Comparison of ENCODE assay signal across 9 cellular contexts in the genomic region with DNA sequence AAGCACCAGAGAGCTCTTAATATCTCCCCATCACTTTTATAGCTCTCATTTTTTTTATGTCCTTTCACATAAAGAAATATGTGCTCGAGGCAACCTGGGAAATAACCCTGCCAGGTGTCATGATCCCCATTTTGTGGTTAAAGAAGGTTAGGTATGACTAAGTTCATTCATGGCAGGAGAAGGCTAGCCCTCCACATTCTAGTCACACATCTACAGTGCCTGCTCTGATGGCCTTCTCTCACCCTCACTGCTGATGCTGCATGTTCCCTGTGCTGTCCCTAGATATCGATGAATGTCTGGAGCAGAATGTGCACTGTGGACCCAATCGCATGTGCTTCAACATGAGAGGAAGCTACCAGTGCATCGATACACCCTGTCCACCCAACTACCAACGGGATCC.
DNase-seq lines count a peak whose midpoint lies in the region; ATAC-seq, FAIRE-seq and TF ChIP-seq lines count a peak whose summit lies in the region.
"Had no signal": no experiment of that assay in that cellular context is flagged by ENCODE, and none has a peak within 500 bp of the region (broad histone marks: within the 10 kb centered on the region; RNA-seq: fewer than 3 reads in every experiment).

No MANE protein-coding gene starts in this region.

- H3K27me3 ChIP-seq in smooth muscle cell (ENCODE audit: low read depth) (no peaks in the 10 kb centered on the region), neural progenitor cell (no peaks in the 10 kb centered on the region), HepG2 (ENCODE audit: control insufficient read depth in 1 of 2, insufficient read depth in 2 of 2, low read length in 2 of 2) (no peaks in the 10 kb centered on the region)

- DNase-seq in T-helper 1 cell = no peak
- peak; percentile 61 for DNase-seq in RWPE1 (ENCODE audit: low spot score)
- DNase-seq in smooth muscle cell (lab: John Stamatoyannopoulos, UW; ENCODE audit: unreplicated experiment) = no peak
- no peak for DNase-seq in neural progenitor cell (ENCODE audit: low spot score)
- DNase-seq in HepG2 (ENCODE audit: low spot score) = no peak
- DNase-seq in NCI-H510A (lab: John Stamatoyannopoulos, UW) = no peak

- TF ChIP-seq CTCF in RWPE1 (conservative IDR thresholded peaks at IDR 0.05; ENCODE audit: low read depth) = no peak
- TF ChIP-seq CTCF in smooth muscle cell (IDR thresholded peaks at IDR 0.05; ENCODE audit: borderline replicate concordance, insufficient read depth, poor library complexity, severe bottlenecking) = no peak
- TF ChIP-seq CTCF in neural progenitor cell (IDR thresholded peaks at IDR 0.05) = no peak
- no peak for TF ChIP-seq CTCF in HepG2 (CRISPR knock-in tag; IDR thresholded peaks at IDR 0.05)

- in situ Hi-C loops in HepG2 (cut with HindIII; ENCODE audit: extremely low pct_ligation_motif_present, low pct_unique_long_range_greater_than_20kb) = no loop called here

- no peak for TF ChIP-seq POLR2A in HepG2 (IDR thresholded peaks at IDR 0.05; ENCODE audit: insufficient read depth in 1 of 2, low read depth in 2 of 2, low read length in 2 of 2)

- H3K9me3 Mint-ChIP-seq in T-helper 1 cell treated with Interleukin-12 subunit alpha and Interleukin-12 subunit beta and Interleukin-4 antibody, amounts not matched to agents 30 μg/mL and 1 μg/mL, for 36 hours = no peaks in the 10 kb centered on the region
- H3K9me3 Mint-ChIP-seq in neural progenitor cell = no peaks in the 10 kb centered on the region

- H3K36me3 ChIP-seq in smooth muscle cell (ENCODE audit: low read depth) (no peaks in the 10 kb centered on the region), neural progenitor cell (no peaks in the 10 kb centered on the region), HepG2 (replicated peaks in 1 of 2; ENCODE audit: control insufficient read depth in 1 of 2, insufficient read depth in 2 of 2, low read length in 2 of 2) (no peaks in the 10 kb centered on the region)

- H3K9ac ChIP-seq in smooth muscle cell (ENCODE audit: low read depth) (peak overlapping the region; percentile 89), neural progenitor cell (no peak overlapping the region), HepG2 (ENCODE audit: insufficient read depth, low read depth, low read length) (no peak overlapping the region)

- H3K27ac Mint-ChIP-seq in T-helper 1 cell treated with Interleukin-12 subunit alpha and Interleukin-12 subunit beta and Interleukin-4 antibody, amounts not matched to agents 30 μg/mL and 1 μg/mL, for 36 hours = peak overlapping the region; percentile 16
- H3K27ac Mint-ChIP-seq in neural progenitor cell = no peak overlapping the region

- CTCF ChIA-PET in RWPE1 (lab: Yijun Ruan, JAX) = interaction anchor here (0.6 kb wide), 1 partner anchor 1096 kb away, joined by 3 read pairs; no protein-coding TSS in a partner anchor
- CTCF ChIA-PET in HepG2 (lab: Yijun Ruan, JAX; ENCODE audit: low intra/inter-chr PET ratio, low total read pairs) = no interaction called here

- peak overlapping the region; percentile 33 for H3K4me2 ChIP-seq in smooth muscle cell
- H3K4me2 ChIP-seq in neural progenitor cell = no peak overlapping the region
- H3K4me2 ChIP-seq in HepG2 (ENCODE audit: low read depth, low read length) = no peak overlapping the region

- no peak for FAIRE-seq in HepG2 (lab: Jason Lieb, UNC)

- H2AFZ ChIP-seq in smooth muscle cell (ENCODE audit: low read depth) = no peak overlapping the region
- no peak overlapping the region for H2AFZ ChIP-seq in neural progenitor cell (replicated peaks)
- H2AFZ ChIP-seq in HepG2 (ENCODE audit: low read length) = no peak overlapping the region

- H3F3A ChIP-seq in smooth muscle cell (ENCODE audit: low read depth) (peaks cover 24% of the 10 kb centered on the region), neural progenitor cell (ENCODE audit: low read depth) (no peaks in the 10 kb centered on the region)

- H4K20me1 ChIP-seq in smooth muscle cell (ENCODE audit: low read depth) (no peaks in the 10 kb centered on the region), neural progenitor cell (ENCODE audit: low read depth) (no peaks in the 10 kb centered on the region), HepG2 (ENCODE audit: insufficient read depth, low read length) (no peaks in the 10 kb centered on the region)

- peaks cover 7% of the 10 kb centered on the region for H3K27me3 Mint-ChIP-seq in T-helper 1 cell treated with Interleukin-12 subunit alpha and Interleukin-12 subunit beta and Interleukin-4 antibody, amounts not matched to agents 30 μg/mL and 1 μg/mL, for 36 hours (ENCODE audit: low read depth)
- no peaks in the 10 kb centered on the region for H3K27me3 Mint-ChIP-seq in neural progenitor cell (ENCODE audit: insufficient read depth, low read depth)

- H3K4me1 ChIP-seq in smooth muscle cell (ENCODE audit: low read depth) = peaks cover 21% of the 10 kb centered on the region
- H3K4me1 ChIP-seq in neural progenitor cell = no peaks in the 10 kb centered on the region
- H3K4me1 ChIP-seq in HepG2 (ENCODE audit: insufficient read depth, low read length) = no peaks in the 10 kb centered on the region

- POLR2A ChIA-PET in RWPE1 (lab: Yijun Ruan, JAX; ENCODE audit: low non-redundant PET) = no interaction called here
- POLR2A ChIA-PET in HepG2 (lab: Yijun Ruan, JAX) = no interaction called here

- H3K79me2 ChIP-seq in smooth muscle cell (ENCODE audit: low read depth) = no peaks in the 10 kb centered on the region
- no peaks in the 10 kb centered on the region for H3K79me2 ChIP-seq in neural progenitor cell (ENCODE audit: low read depth)
- H3K79me2 ChIP-seq in HepG2 (ENCODE audit: insufficient read depth, low read length) = no peaks in the 10 kb centered on the region

- ATAC-seq in HG02943 (IDR thresholded peaks at IDR 0.05; ENCODE audit: low read depth, unreplicated experiment) (peak; percentile 49), HepG2 (no peak)

- BruUV-seq in HepG2 (replicated peaks; lab: Mats Ljungman, UMichigan) = no TSS peak

- peaks cover 1% of the 10 kb centered on the region for H3K36me3 Mint-ChIP-seq in T-helper 1 cell treated with Interleukin-12 subunit alpha and Interleukin-12 subunit beta and Interleukin-4 antibody, amounts not matched to agents 30 μg/mL and 1 μg/mL, for 36 hours (ENCODE audit: low read depth)
- no peaks in the 10 kb centered on the region for H3K36me3 Mint-ChIP-seq in neural progenitor cell

- H3K4me1 Mint-ChIP-seq in T-helper 1 cell treated with Interleukin-12 subunit alpha and Interleukin-12 subunit beta and Interleukin-4 antibody, amounts not matched to agents 30 μg/mL and 1 μg/mL, for 36 hours (ENCODE audit: low read depth) = peaks cover 15% of the 10 kb centered on the region
- no peaks in the 10 kb centered on the region for H3K4me1 Mint-ChIP-seq in neural progenitor cell

- WGBS in smooth muscle cell (ENCODE audit: low lambda C conversion rate) = 29% methylated on average over 5 of the region's 5 CpGs
- WGBS in HepG2 (ENCODE audit: low lambda C conversion rate) = 0% methylated on average over 3 of the region's 5 CpGs

- intact Hi-C loops in HepG2 (cut with micrococcal nuclease; ENCODE audit: unreplicated experiment) = no loop called here

- H3K4me3 ChIP-seq in smooth muscle cell = no peak overlapping the region
- no peak overlapping the region for H3K4me3 ChIP-seq in neural progenitor cell
- H3K4me3 ChIP-seq in HepG2 (replicated peaks in 1 of 3; ENCODE audit: insufficient read depth in 1 of 3, low read depth in 2 of 3, low read length in 3 of 3) = no peak overlapping the region

- H3K9me3 ChIP-seq in smooth muscle cell (replicated peaks; ENCODE audit: low read depth) (no peaks in the 10 kb centered on the region), neural progenitor cell (ENCODE audit: low read depth) (no peaks in the 10 kb centered on the region), HepG2 (ENCODE audit: low read length) (no peaks in the 10 kb centered on the region)

- TF ChIP-seq EP300 in HepG2 (IDR thresholded peaks at IDR 0.05; ENCODE audit: low read depth in 2 of 2, low read length in 2 of 2) (no peak), HepG2 (CRISPR knock-in tag; IDR thresholded peaks at IDR 0.05; ENCODE audit: borderline replicate concordance) (no peak)

- TF ChIP-seq RAD21 in HepG2 (CRISPR knock-in tag; IDR thresholded peaks at IDR 0.05) = no peak

- H3K27ac ChIP-seq in RWPE1 = peak overlapping the region; percentile 81
- peak overlapping the region; percentile 99 for H3K27ac ChIP-seq in smooth muscle cell (ENCODE audit: low read depth)
- H3K27ac ChIP-seq in neural progenitor cell = no peak overlapping the region
- no peak overlapping the region for H3K27ac ChIP-seq in HepG2 (ENCODE audit: extremely low read length, insufficient read depth, low read length)
- H3K27ac ChIP-seq: 22Rv1 had no signal

- H3K4me3 Mint-ChIP-seq in T-helper 1 cell treated with Interleukin-12 subunit alpha and Interleukin-12 subunit beta and Interleukin-4 antibody, amounts not matched to agents 30 μg/mL and 1 μg/mL, for 36 hours = no peak overlapping the region
- no peak overlapping the region for H3K4me3 Mint-ChIP-seq in neural progenitor cell

TF ChIP-seq in HepG2, 621 proteins besides CTCF, POLR2A, EP300 and RAD21:
- TF ChIP-seq MED1 (CRISPR knock-in tag; IDR thresholded peaks at IDR 0.05) = no peak
- no peak for TF ChIP-seq ZSCAN30 (CRISPR knock-in tag; IDR thresholded peaks at IDR 0.05)

Comparison
In these comparisons a context has a peak if more than half of its experiments do, and no peak if none do; other contexts are left out.
1. H3K27ac ChIP-seq: peak in RWPE1 (single experiment) and smooth muscle cell (single experiment); none in neural progenitor cell (single experiment) and HepG2 (single experiment).